In genomic region chr10:131872011-131872836, GRCh38 we compare ENCODE assay signal across 29 cellular contexts.
"Had no signal": no experiment of that assay in that cellular context is flagged by ENCODE, and none has a peak within 500 bp of the region (broad histone marks: within the 10 kb centered on the region; RNA-seq: fewer than 3 reads in every experiment).

No MANE protein-coding gene starts in this region.

- H3K27ac ChIP-seq: colonic mucosa, esophagus squamous epithelium, neural progenitor cell, prostate gland, right atrium auricular region, skin epidermis, testis, tibial artery had no signal

- H3K27ac Mint-ChIP-seq: dendritic cell treated with granulocyte-macrophage colony-stimulating factor and Interleukin-4, amounts not matched to agents 40 ng/mL and 50 ng/mL, for 4 days; immature natural killer cell; mesothelial cell of epicardium; natural killer cell treated with Interleukin-12 subunit alpha and Interleukin-12 subunit beta and Interleukin-15 and Interleukin-18, amount 100 ng/mL, for 72 hours; neural progenitor cell; type B pancreatic cell had no signal

- H3K4me2 ChIP-seq: neural progenitor cell had no signal

- H3K36me3 ChIP-seq: colonic mucosa, esophagus squamous epithelium, neural progenitor cell, prostate gland, right atrium auricular region, tibial artery had no signal

- H3K27me3 ChIP-seq: colonic mucosa, neural progenitor cell, right atrium auricular region, testis had no signal

- H3K4me1 ChIP-seq: colonic mucosa, prostate gland had no signal

- DNase-seq: central memory CD4-positive, alpha-beta T cell; colonic mucosa; effector CD8-positive, alpha-beta T cell; erythroblast; esophagus squamous epithelium; foreskin melanocyte; hypothalamus; immature natural killer cell; islet precursor cell; left ventricle myocardium superior; mesenchymal stem cell; mucosa of descending colon; naive B cell; stimulated activated CD4-positive, alpha-beta T cell treated with anti-CD3 and anti-CD28 coated beads, Interleukin-15, amount 100 ng/mL, for 24 hours; stimulated activated CD4-positive, alpha-beta T cell treated with anti-CD3 and anti-CD28 coated beads, Interleukin-2, amount 100 ng/mL, for 48 hours; stimulated activated naive CD4-positive, alpha-beta T cell treated with Interleukin-2 at 50 U/mL for 16 hours; substantia nigra; testis had no signal

- H3K9ac ChIP-seq: neural progenitor cell had no signal

- ATAC-seq: left ventricle myocardium superior, mucosa of descending colon had no signal

- FAIRE-seq: urothelium cell line had no signal

- H3K36me3 Mint-ChIP-seq: immature natural killer cell; mesothelial cell of epicardium; naive B cell; natural killer cell treated with Interleukin-12 subunit alpha and Interleukin-12 subunit beta and Interleukin-15 and Interleukin-18, amount 100 ng/mL, for 72 hours; neural progenitor cell; type B pancreatic cell had no signal

- H2AFZ ChIP-seq: neural progenitor cell had no signal

- H3K4me3 Mint-ChIP-seq: dendritic cell treated with granulocyte-macrophage colony-stimulating factor and Interleukin-4, amounts not matched to agents 40 ng/mL and 50 ng/mL, for 4 days; immature natural killer cell; mesothelial cell of epicardium; naive B cell; natural killer cell treated with Interleukin-12 subunit alpha and Interleukin-12 subunit beta and Interleukin-15 and Interleukin-18, amount 100 ng/mL, for 72 hours; neural progenitor cell; type B pancreatic cell had no signal

- H3K4me1 Mint-ChIP-seq: immature natural killer cell had no signal

- H3K9me3 ChIP-seq: colonic mucosa, esophagus squamous epithelium, mucosa of descending colon, prostate gland, right atrium auricular region, testis, tibial artery had no signal

- H3K4me3 ChIP-seq: colonic mucosa, esophagus squamous epithelium, lung, mucosa of descending colon, neural progenitor cell, prostate gland, right atrium auricular region, skin epidermis, testis, tibial artery had no signal

- H3K9me3 Mint-ChIP-seq: dendritic cell treated with granulocyte-macrophage colony-stimulating factor and Interleukin-4, amounts not matched to agents 40 ng/mL and 50 ng/mL, for 4 days; immature natural killer cell; mesothelial cell of epicardium; naive B cell; natural killer cell treated with Interleukin-12 subunit alpha and Interleukin-12 subunit beta and Interleukin-15 and Interleukin-18, amount 100 ng/mL, for 72 hours; type B pancreatic cell had no signal
